In the genomic region with DNA sequence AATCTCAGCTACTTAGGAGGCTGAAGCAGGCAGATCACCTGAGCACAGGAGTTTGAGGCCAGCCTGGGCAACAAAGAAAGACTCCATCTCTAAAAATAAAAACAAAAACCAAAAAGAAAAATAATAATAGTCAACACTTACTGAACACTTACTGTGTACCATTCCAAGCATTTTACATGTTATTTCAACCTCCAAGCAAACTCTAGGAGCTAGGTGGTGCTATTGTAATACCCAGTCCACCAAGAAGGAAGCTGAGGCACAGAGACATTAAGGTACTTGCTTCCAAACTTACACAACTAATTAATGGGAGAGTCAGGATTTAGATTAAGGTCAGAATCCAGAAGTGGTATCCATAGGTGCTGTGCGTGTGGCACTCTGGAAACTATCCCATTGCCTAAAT, we compare ENCODE assay signal across 8 cellular contexts. TPM values are rescaled to one million over a fixed set of nuclear protein-coding genes. Genes with fewer than 3 reads are reported as not detected.
DNase-seq lines count a peak whose midpoint lies in the region; ATAC-seq and TF ChIP-seq lines count a peak whose summit lies in the region.

No MANE protein-coding gene starts in this region.

- no peaks in the 10 kb centered on the region for H3F3A ChIP-seq in neural cell (ENCODE audit: insufficient read depth, low read length, poor library complexity, severe bottlenecking)

- H3K79me2 ChIP-seq in mammary epithelial cell (ENCODE audit: insufficient read depth, low read length) (no peaks in the 10 kb centered on the region), neural cell (replicated peaks; ENCODE audit: insufficient read depth, low read length) (no peaks in the 10 kb centered on the region)

- H3K4me1 ChIP-seq in mammary epithelial cell (ENCODE audit: insufficient read depth, low read length) (no peaks in the 10 kb centered on the region), uterus (no peaks in the 10 kb centered on the region), mucosa of descending colon (ENCODE audit: low read depth) (peaks cover 3% of the 10 kb centered on the region)

- WGBS in mammary epithelial cell (ENCODE audit: low coverage, missing lambda C conversion rate) = 82% methylated on average over 1 of the region's 1 CpG

- BruUV-seq in mammary epithelial cell (replicated peaks; lab: Mats Ljungman, UMichigan) = no TSS peak

- DNase-seq in EL = peak; percentile 46
- no peak for DNase-seq in LNCaP clone FGC (ENCODE audit: low read depth)
- DNase-seq in mammary epithelial cell = peak; percentile 45
- no peak for DNase-seq in uterus
- no peak for DNase-seq in mucosa of descending colon
- no peak for DNase-seq in GM19238 (ENCODE audit: insufficient read length, low spot score)

- H3K36me3 ChIP-seq in mammary epithelial cell (ENCODE audit: insufficient read depth, low read length) (no peaks in the 10 kb centered on the region), neural cell (ENCODE audit: insufficient read depth, low read length) (no peaks in the 10 kb centered on the region), uterus (no peaks in the 10 kb centered on the region), mucosa of descending colon (ENCODE audit: low read depth) (no peaks in the 10 kb centered on the region)

- no peak overlapping the region for H3K4me3 ChIP-seq in LNCaP clone FGC (ENCODE audit: low read depth, low read length)
- H3K4me3 ChIP-seq in mammary epithelial cell (replicated peaks in 1 of 3; ENCODE audit: insufficient read depth in 1 of 3, low read depth in 2 of 3, low read length in 3 of 3) = no peak overlapping the region
- no peak overlapping the region for H3K4me3 ChIP-seq in neural cell (ENCODE audit: low read length)
- H3K4me3 ChIP-seq in uterus = no peak overlapping the region
- no peak overlapping the region for H3K4me3 ChIP-seq in mucosa of descending colon

- TF ChIP-seq POLR2A in uterus (IDR thresholded peaks at IDR 0.05) (no peak), GM18505 (IDR thresholded peaks at IDR 0.05; ENCODE audit: borderline replicate concordance, extremely low read depth, insufficient read depth, insufficient read length) (no peak)

- no peak for TF ChIP-seq RAD21 in neural cell (conservative IDR thresholded peaks at IDR 0.05)

- dilution Hi-C loops in mammary epithelial cell (cut with HindIII; ENCODE audit: low sequenced_read_pairs) = no loop called here

- H3K9me3 ChIP-seq in mammary epithelial cell (replicated peaks; ENCODE audit: insufficient read depth, low read length) (no peaks in the 10 kb centered on the region), neural cell (ENCODE audit: low read length) (no peaks in the 10 kb centered on the region), uterus (no peaks in the 10 kb centered on the region), mucosa of descending colon (no peaks in the 10 kb centered on the region)

- no peak for TF ChIP-seq EP300 in neural cell (conservative IDR thresholded peaks at IDR 0.05; ENCODE audit: poor library complexity, severe bottlenecking)

- CTCF ChIA-PET in mammary epithelial cell (lab: Charles Lee; ENCODE audit: low non-redundant PET) = interaction anchor here (0.6 to 0.7 kb wide), 3 partner anchors 165 to 195 kb away, joined by 4 to 6 read pairs (median 5); no protein-coding TSS in a partner anchor

- H3K4me2 ChIP-seq in mammary epithelial cell (ENCODE audit: insufficient read depth, low read depth, low read length) (no peak overlapping the region), neural cell (ENCODE audit: low read length) (no peak overlapping the region)

- H3K27me3 ChIP-seq in mammary epithelial cell (ENCODE audit: insufficient read depth, low read length) (no peaks in the 10 kb centered on the region), neural cell (ENCODE audit: insufficient read depth, low read depth, low read length) (no peaks in the 10 kb centered on the region), uterus (no peaks in the 10 kb centered on the region)

- no peak overlapping the region for H3K27ac ChIP-seq in mammary epithelial cell (ENCODE audit: insufficient read depth, low read depth, low read length)
- H3K27ac ChIP-seq in neural cell (ENCODE audit: low read length) = no peak overlapping the region
- H3K27ac ChIP-seq in uterus = no peak overlapping the region

- TF ChIP-seq CTCF in LNCaP clone FGC (IDR thresholded peaks at IDR 0.05; ENCODE audit: control insufficient read depth, extremely low read depth, insufficient read depth) = peak; percentile 80
- TF ChIP-seq CTCF in mammary epithelial cell (conservative IDR thresholded peaks at IDR 0.05 in 1 of 2, IDR thresholded peaks at IDR 0.05 in 1 of 2; ENCODE audit: extremely low read depth in 1 of 2, insufficient read depth in 1 of 2, low read depth in 1 of 2, low read length in 2 of 2) = peak; percentile 40 to 73
- TF ChIP-seq CTCF in neural cell (IDR thresholded peaks at IDR 0.05; ENCODE audit: poor library complexity, severe bottlenecking) = peak; percentile 27
- peak in 2 of 4 experiments; percentile 9 to 31 for TF ChIP-seq CTCF in uterus (IDR thresholded peaks at IDR 0.05)
- TF ChIP-seq CTCF in mucosa of descending colon (IDR thresholded peaks at IDR 0.05) = no peak

- in situ Hi-C loops in mammary epithelial cell (cut with MboI; ENCODE audit: low sequenced_read_pairs in 2 of 2) = loop anchor here (5.0 to 25.0 kb wide), 3 partner anchors 91 to 263 kb away; a partner anchor contains a TSS

- H4K20me1 ChIP-seq in mammary epithelial cell (ENCODE audit: insufficient read depth, low read length) (no peaks in the 10 kb centered on the region), neural cell (ENCODE audit: insufficient read depth) (no peaks in the 10 kb centered on the region)

- H2AFZ ChIP-seq in mammary epithelial cell (ENCODE audit: low read depth, low read length) = no peak overlapping the region
- H2AFZ ChIP-seq in neural cell (ENCODE audit: low read depth, low read length) = no peak overlapping the region

- H3K9ac ChIP-seq in mammary epithelial cell (ENCODE audit: insufficient read depth, low read length) = no peak overlapping the region
- no peak overlapping the region for H3K9ac ChIP-seq in neural cell (ENCODE audit: low read length)

- H3K9me2 ChIP-seq in neural cell (ENCODE audit: insufficient read depth, low read length) = no peaks in the 10 kb centered on the region

- intact Hi-C loops in mammary epithelial cell (cut with micrococcal nuclease) (loop anchor here (1.0 to 5.0 kb wide), 7 partner anchors 55 to 242 kb away; no protein-coding TSS in a partner anchor), uterus (cut with DNase I; ENCODE audit: low total_unique reads) (loop anchor here (10.0 kb wide), 1 partner anchor 103 kb away; no protein-coding TSS in a partner anchor), mucosa of descending colon (cut with DNase I, micrococcal nuclease) (no loop called here)

- no peak for ATAC-seq in mucosa of descending colon
- ATAC-seq in GM18505 (IDR thresholded peaks at IDR 0.05; ENCODE audit: unreplicated experiment) = no peak

TF ChIP-seq in neural cell, 6 proteins besides CTCF, POLR2A, EP300 and RAD21:
- no peak for TF ChIP-seq SMC3 (conservative IDR thresholded peaks at IDR 0.05; ENCODE audit: poor library complexity)
- no peak for TF ChIP-seq MXI1 (conservative IDR thresholded peaks at IDR 0.05; ENCODE audit: poor library complexity, severe bottlenecking)
- TF ChIP-seq TAF1 (IDR thresholded peaks at IDR 0.05; ENCODE audit: low read depth) = no peak
- TF ChIP-seq POLR2AphosphoS5 (IDR thresholded peaks at IDR 0.05) = no peak
- no peak for TF ChIP-seq EZH2 (IDR thresholded peaks at IDR 0.05; ENCODE audit: borderline replicate concordance, insufficient read depth, low read length, poor library complexity, severe bottlenecking)
- TF ChIP-seq, protein P1, sequence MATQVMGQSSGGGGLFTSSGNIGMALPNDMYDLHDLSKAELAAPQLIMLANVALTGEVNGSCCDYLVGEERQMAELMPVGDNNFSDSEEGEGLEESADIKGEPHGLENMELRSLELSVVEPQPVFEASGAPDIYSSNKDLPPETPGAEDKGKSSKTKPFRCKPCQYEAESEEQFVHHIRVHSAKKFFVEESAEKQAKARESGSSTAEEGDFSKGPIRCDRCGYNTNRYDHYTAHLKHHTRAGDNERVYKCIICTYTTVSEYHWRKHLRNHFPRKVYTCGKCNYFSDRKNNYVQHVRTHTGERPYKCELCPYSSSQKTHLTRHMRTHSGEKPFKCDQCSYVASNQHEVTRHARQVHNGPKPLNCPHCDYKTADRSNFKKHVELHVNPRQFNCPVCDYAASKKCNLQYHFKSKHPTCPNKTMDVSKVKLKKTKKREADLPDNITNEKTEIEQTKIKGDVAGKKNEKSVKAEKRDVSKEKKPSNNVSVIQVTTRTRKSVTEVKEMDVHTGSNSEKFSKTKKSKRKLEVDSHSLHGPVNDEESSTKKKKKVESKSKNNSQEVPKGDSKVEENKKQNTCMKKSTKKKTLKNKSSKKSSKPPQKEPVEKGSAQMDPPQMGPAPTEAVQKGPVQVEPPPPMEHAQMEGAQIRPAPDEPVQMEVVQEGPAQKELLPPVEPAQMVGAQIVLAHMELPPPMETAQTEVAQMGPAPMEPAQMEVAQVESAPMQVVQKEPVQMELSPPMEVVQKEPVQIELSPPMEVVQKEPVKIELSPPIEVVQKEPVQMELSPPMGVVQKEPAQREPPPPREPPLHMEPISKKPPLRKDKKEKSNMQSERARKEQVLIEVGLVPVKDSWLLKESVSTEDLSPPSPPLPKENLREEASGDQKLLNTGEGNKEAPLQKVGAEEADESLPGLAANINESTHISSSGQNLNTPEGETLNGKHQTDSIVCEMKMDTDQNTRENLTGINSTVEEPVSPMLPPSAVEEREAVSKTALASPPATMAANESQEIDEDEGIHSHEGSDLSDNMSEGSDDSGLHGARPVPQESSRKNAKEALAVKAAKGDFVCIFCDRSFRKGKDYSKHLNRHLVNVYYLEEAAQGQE (IDR thresholded peaks at IDR 0.05; ENCODE audit: borderline replicate concordance) = no peak

RNA-seq across cellular contexts. Expression of a gene that starts 13.7 kb away (rescaled TPM):
- total RNA-seq in mammary epithelial cell = not detected
- polyA plus RNA-seq in mammary epithelial cell = not detected
- polyA minus RNA-seq in mammary epithelial cell = not detected
- not detected in 2 replicates for polyA plus RNA-seq in neural cell
- not detected in 2 replicates for polyA minus RNA-seq in neural cell
- under 1 TPM in 1 of 4 donors, not detected in 3; 0.14 TPM for total RNA-seq in uterus
- not detected for total RNA-seq in mucosa of descending colon

RNA-seq across cellular contexts. Expression of a gene that starts 59.8 kb away (rescaled TPM):
- total RNA-seq in mammary epithelial cell = 10 to 100 TPM; 16.7 to 20.5 TPM
- polyA plus RNA-seq in mammary epithelial cell = 12.0 TPM
- 16.5 TPM for polyA minus RNA-seq in mammary epithelial cell
- 2.6 and 3.0 TPM in 2 replicates for polyA plus RNA-seq in neural cell
- polyA minus RNA-seq in neural cell = 5.6 and 5.8 TPM in 2 replicates
- 10 to 100 TPM; 17.9 to 40.0 (median 28.6) TPM for total RNA-seq in uterus
- total RNA-seq in mucosa of descending colon = 10 to 100 TPM; 19.3 to 28.4 (median 26.3) TPM

Comparison
In these comparisons a context has a peak if more than half of its experiments do, and no peak if none do; other contexts are left out.
1. DNase-seq: peak in EL (single experiment) and mammary epithelial cell (single experiment); none in LNCaP clone FGC (single experiment), uterus (0 of 2), mucosa of descending colon (0 of 3) and GM19238 (single experiment).
2. intact Hi-C loops: an anchor here in mammary epithelial cell (1.0 to 5.0 kb wide) and uterus (10.0 kb wide); none called in mucosa of descending colon.